In genomic region chr5:175796536-175797499, GRCh38 we compare ENCODE assay signal across 9 cellular contexts.
DNase-seq lines count a peak whose midpoint lies in the region; ATAC-seq and TF ChIP-seq lines count a peak whose summit lies in the region.
"Had no signal": no experiment of that assay in that cellular context is flagged by ENCODE, and none has a peak within 500 bp of the region (broad histone marks: within the 10 kb centered on the region; RNA-seq: fewer than 3 reads in every experiment).

No MANE protein-coding gene starts in this region.

- DNase-seq in CMK (ENCODE audit: low read depth) (peak; percentile 4), MV-4-11 (lab: John Stamatoyannopoulos, UW) (peak; percentile 63), breast epithelium (ENCODE audit: low spot score in 2 of 2) (peak; percentile 31 to 70), inferior parietal cortex (ENCODE audit: extremely low spot score) (peak; percentile 49)
- peak; percentile 18 to 55 (median 46) for DNase-seq in activated CD4-positive, CD25-positive, alpha-beta regulatory T cell (lab: John Stamatoyannopoulos, UW)
- DNase-seq in stimulated activated CD4-positive, alpha-beta T cell treated with anti-CD3 and anti-CD28 coated beads, Interleukin-15, amount 100 ng/mL, for 24 hours: peak; percentile 86

- TF ChIP-seq CTCF in breast epithelium (IDR thresholded peaks at IDR 0.05): no peak

- no peak overlapping the region for H3K27ac ChIP-seq in breast epithelium
- H3K27ac ChIP-seq: PC-9 had no signal

- H3K4me1 ChIP-seq in breast epithelium: peaks cover 0 to 9% of the 10 kb centered on the region in 2 donors

- peak; percentile 84 for ATAC-seq in GM21786 (IDR thresholded peaks at IDR 0.05; ENCODE audit: unreplicated experiment)
- no peak for ATAC-seq in GM19035 (IDR thresholded peaks at IDR 0.05; ENCODE audit: unreplicated experiment)

- intact Hi-C loops in breast epithelium (cut with DNase I; ENCODE audit: low total_unique reads): no loop called here

- no peak for TF ChIP-seq POLR2A in breast epithelium (IDR thresholded peaks at IDR 0.05)

- H3K9me3 ChIP-seq in breast epithelium: no peaks in the 10 kb centered on the region

- peaks cover 0 to 44% of the 10 kb centered on the region in 2 donors for H3K27me3 ChIP-seq in breast epithelium

- H3K4me3 ChIP-seq in breast epithelium: peak overlapping the region in 2 of 3 donors; percentile 9 to 50
- H3K4me3 ChIP-seq: PC-9 had no signal

- H3K36me3 ChIP-seq in breast epithelium: no peaks in the 10 kb centered on the region

Comparison
In these comparisons a context has a peak if more than half of its experiments do, and no peak if none do; other contexts are left out.
1. DNase-seq: peak in every context shown above with its lines; median percentile 86 in stimulated activated CD4-positive, alpha-beta T cell treated with anti-CD3 and anti-CD28 coated beads, Interleukin-15, amount 100 ng/mL, for 24 hours; 63 in MV-4-11; 50 in breast epithelium; 49 in inferior parietal cortex; 46 in activated CD4-positive, CD25-positive, alpha-beta regulatory T cell; 4 in CMK.